In genomic region chr20:24109008-24109407, GRCh38 we compare ENCODE assay signal across 14 cellular contexts.
DNase-seq lines count a peak whose midpoint lies in the region; ATAC-seq and TF ChIP-seq lines count a peak whose summit lies in the region.
"Had no signal": no experiment of that assay in that cellular context is flagged by ENCODE, and none has a peak within 500 bp of the region (broad histone marks: within the 10 kb centered on the region; RNA-seq: fewer than 3 reads in every experiment).

No MANE protein-coding gene starts in this region.

- H3K36me3 ChIP-seq in MG63 (no peaks in the 10 kb centered on the region), stomach (no peaks in the 10 kb centered on the region)

- H3K4me1 Mint-ChIP-seq in activated naive CD8-positive, alpha-beta T cell treated with anti-CD3 and anti-CD28 coated beads, Interleukin-2, amount 50 U/mL, for 24 hours: no peaks in the 10 kb centered on the region
- H3K4me1 Mint-ChIP-seq in activated naive CD8-positive, alpha-beta T cell treated with anti-CD3 and anti-CD28 coated beads for 36 hours: no peaks in the 10 kb centered on the region
- H3K4me1 Mint-ChIP-seq: mesothelial cell of epicardium had no signal

- peak; percentile 67 for ATAC-seq in activated naive CD8-positive, alpha-beta T cell treated with anti-CD3 and anti-CD28 coated beads, Interleukin-2, amount 50 U/mL, for 24 hours
- ATAC-seq in GM21576 (IDR thresholded peaks at IDR 0.05; ENCODE audit: unreplicated experiment): no peak

- intact Hi-C loops in stomach (cut with DNase I; ENCODE audit: low total_unique reads): no loop called here

- H3K4me3 Mint-ChIP-seq in activated naive CD8-positive, alpha-beta T cell treated with anti-CD3 and anti-CD28 coated beads, Interleukin-2, amount 50 U/mL, for 24 hours: no peak overlapping the region
- H3K4me3 Mint-ChIP-seq in activated naive CD8-positive, alpha-beta T cell treated with anti-CD3 and anti-CD28 coated beads for 36 hours: no peak overlapping the region
- H3K4me3 Mint-ChIP-seq: mesothelial cell of epicardium had no signal

- 84 to 92% (median 90%) methylated on average over 12 of the region's 12 CpGs for WGBS in stomach, 5 donors

- H3K4me3 ChIP-seq in MG63 (peak overlapping the region; percentile 25), stomach (no peak overlapping the region)
- H3K4me3 ChIP-seq: dorsolateral prefrontal cortex had no signal

- no peaks in the 10 kb centered on the region for H3K9me3 ChIP-seq in MG63
- no peaks in the 10 kb centered on the region for H3K9me3 ChIP-seq in stomach

- H3K9me3 Mint-ChIP-seq in activated naive CD8-positive, alpha-beta T cell treated with anti-CD3 and anti-CD28 coated beads, Interleukin-2, amount 50 U/mL, for 24 hours: no peaks in the 10 kb centered on the region
- H3K9me3 Mint-ChIP-seq in activated naive CD8-positive, alpha-beta T cell treated with anti-CD3 and anti-CD28 coated beads for 36 hours: no peaks in the 10 kb centered on the region
- H3K9me3 Mint-ChIP-seq: mesothelial cell of epicardium had no signal

- H3K36me3 Mint-ChIP-seq in activated naive CD8-positive, alpha-beta T cell treated with anti-CD3 and anti-CD28 coated beads, Interleukin-2, amount 50 U/mL, for 24 hours (ENCODE audit: low read depth): no peaks in the 10 kb centered on the region
- H3K36me3 Mint-ChIP-seq in activated naive CD8-positive, alpha-beta T cell treated with anti-CD3 and anti-CD28 coated beads for 36 hours: no peaks in the 10 kb centered on the region
- H3K36me3 Mint-ChIP-seq: mesothelial cell of epicardium had no signal

- H3K27me3 ChIP-seq in MG63 (no peaks in the 10 kb centered on the region), stomach (peaks cover 0 to 9% (median 0%) of the 10 kb centered on the region in 3 donors)

- peak overlapping the region; percentile 48 for H3K27ac Mint-ChIP-seq in activated naive CD8-positive, alpha-beta T cell treated with anti-CD3 and anti-CD28 coated beads, Interleukin-2, amount 50 U/mL, for 24 hours
- H3K27ac Mint-ChIP-seq in activated naive CD8-positive, alpha-beta T cell treated with anti-CD3 and anti-CD28 coated beads for 36 hours: no peak overlapping the region
- H3K27ac Mint-ChIP-seq: mesothelial cell of epicardium had no signal

- TF ChIP-seq EP300 in stomach (IDR thresholded peaks at IDR 0.05): no peak

- no peaks in the 10 kb centered on the region for H3K4me1 ChIP-seq in stomach

- no peak overlapping the region for H3K27ac ChIP-seq in stomach
- H3K27ac ChIP-seq: dorsolateral prefrontal cortex had no signal

- TF ChIP-seq POLR2A in stomach (IDR thresholded peaks at IDR 0.05): no peak

- H3K27me3 Mint-ChIP-seq in activated naive CD8-positive, alpha-beta T cell treated with anti-CD3 and anti-CD28 coated beads, Interleukin-2, amount 50 U/mL, for 24 hours: no peaks in the 10 kb centered on the region
- H3K27me3 Mint-ChIP-seq in activated naive CD8-positive, alpha-beta T cell treated with anti-CD3 and anti-CD28 coated beads for 36 hours: no peaks in the 10 kb centered on the region

- no peak for TF ChIP-seq CTCF in stomach (IDR thresholded peaks at IDR 0.05)

- no peak for DNase-seq in activated naive CD8-positive, alpha-beta T cell treated with anti-CD3 and anti-CD28 coated beads, Interleukin-2, amount 50 U/mL, for 24 hours
- DNase-seq in activated naive CD8-positive, alpha-beta T cell treated with anti-CD3 and anti-CD28 coated beads for 36 hours: no peak
- DNase-seq in MG63 (peak; percentile 63), stomach (peak; percentile 28), NCI-H2029 treated with DMSO at 0.1 percent for 48 hours (lab: John Stamatoyannopoulos, UW) (no peak), COLO668 (lab: John Stamatoyannopoulos, UW; ENCODE audit: unreplicated experiment) (no peak)
- peak; percentile 21 for DNase-seq in activated T-helper 9 cell treated with anti-CD3 and anti-CD28 coated beads, Interleukin-2, amount 50 U/mL, for 16 hours (ENCODE audit: low read depth)
- DNase-seq: anterior cingulate cortex, DND-41, dorsolateral prefrontal cortex, KG1, NCI-H187 treated with DMSO at 0.1 percent for 48 hours had no signal

Comparison
In these comparisons a context has a peak if more than half of its experiments do, and no peak if none do; other contexts are left out.
1. DNase-seq: peak in MG63 (single experiment), activated T-helper 9 cell treated with anti-CD3 and anti-CD28 coated beads, Interleukin-2, amount 50 U/mL, for 16 hours (single experiment) and stomach (single experiment); none in activated naive CD8-positive, alpha-beta T cell treated with anti-CD3 and anti-CD28 coated beads, Interleukin-2, amount 50 U/mL, for 24 hours (single experiment), activated naive CD8-positive, alpha-beta T cell treated with anti-CD3 and anti-CD28 coated beads for 36 hours (single experiment), NCI-H2029 treated with DMSO at 0.1 percent for 48 hours (single experiment) and COLO668 (single experiment).